ENCODE assay signal across 13 cellular contexts in genomic region chr14:21072781-21073339, GRCh38. TPM values are rescaled to one million over a fixed set of nuclear protein-coding genes. Genes with fewer than 3 reads are reported as not detected.
DNase-seq lines count a peak whose midpoint lies in the region; ATAC-seq, FAIRE-seq and TF ChIP-seq lines count a peak whose summit lies in the region.
"Had no signal": no experiment of that assay in that cellular context is flagged by ENCODE, and none has a peak within 500 bp of the region (broad histone marks: within the 10 kb centered on the region; RNA-seq: fewer than 3 reads in every experiment).

No MANE protein-coding gene starts in this region.

- intact Hi-C loops in body of pancreas (cut with DNase I) = no loop called here
- intact Hi-C loops in mucosa of descending colon (cut with DNase I, micrococcal nuclease) = no loop called here

- H3K4me1 ChIP-seq in body of pancreas = peaks cover 34% of the 10 kb centered on the region
- peaks cover 29% of the 10 kb centered on the region for H3K4me1 ChIP-seq in mucosa of descending colon (ENCODE audit: low read depth)
- peaks cover 42% of the 10 kb centered on the region for H3K4me1 ChIP-seq in suprapubic skin

- FAIRE-seq in RCC 7860 (lab: Jason Lieb, UNC) = no peak

- 61 to 90% methylated on average over 8 to 9 of the region's 9 CpGs for WGBS in body of pancreas, 2 donors
- WGBS in suprapubic skin = 84% methylated on average over 4 of the region's 9 CpGs

- H3K27me3 ChIP-seq in body of pancreas (no peaks in the 10 kb centered on the region), suprapubic skin (no peaks in the 10 kb centered on the region)
- H3K27me3 ChIP-seq: SJCRH30 had no signal

- TF ChIP-seq POLR2A in body of pancreas (IDR thresholded peaks at IDR 0.05) (no peak), suprapubic skin (IDR thresholded peaks at IDR 0.05) (no peak)

- no peak for TF ChIP-seq CTCF in body of pancreas (IDR thresholded peaks at IDR 0.05)
- no peak for TF ChIP-seq CTCF in mucosa of descending colon (IDR thresholded peaks at IDR 0.05)
- TF ChIP-seq CTCF in suprapubic skin (IDR thresholded peaks at IDR 0.05) = no peak

- DNase-seq in NCI-H2029 (lab: John Stamatoyannopoulos, UW) = peak; percentile 29
- DNase-seq in NCI-H2029 treated with DMSO at 0.1 percent for 48 hours (lab: John Stamatoyannopoulos, UW) = no peak
- peak in 2 of 4 donors; percentile 32 to 61 for DNase-seq in body of pancreas
- DNase-seq in mucosa of descending colon = peak; percentile 66 to 83 (median 72)
- no peak for DNase-seq in suprapubic skin (ENCODE audit: low spot score in 2 of 2)
- no peak for DNase-seq in RCC 7860 (ENCODE audit: low spot score)
- DNase-seq: 8988T; activated CD4-positive, alpha-beta T cell treated with anti-CD3 and anti-CD28 coated beads, Interleukin-2, amount 50 U/mL, for 48 hours; NCI-H446 had no signal

- H3K36me3 ChIP-seq in body of pancreas (replicated peaks in 1 of 2; ENCODE audit: insufficient read depth in 1 of 2, low read depth in 2 of 2) (peaks cover 0 to 2% of the 10 kb centered on the region in 2 donors), mucosa of descending colon (ENCODE audit: low read depth) (no peaks in the 10 kb centered on the region), suprapubic skin (peaks cover 24% of the 10 kb centered on the region)

- H3K27ac ChIP-seq in body of pancreas (peak overlapping the region in 3 of 4 donors; percentile 4 to 90 (median 84)), suprapubic skin (peak overlapping the region; percentile 90)

- no peak for ATAC-seq in body of pancreas
- ATAC-seq in mucosa of descending colon = peak; percentile 53
- no peak for ATAC-seq in GM21825 (IDR thresholded peaks at IDR 0.05; ENCODE audit: unreplicated experiment)
- ATAC-seq in GM19035 (IDR thresholded peaks at IDR 0.05; ENCODE audit: unreplicated experiment) = no peak

- TF ChIP-seq EP300 in suprapubic skin (IDR thresholded peaks at IDR 0.05) = no peak

- no peak overlapping the region for H3K4me3 ChIP-seq in body of pancreas
- no peak overlapping the region for H3K4me3 ChIP-seq in mucosa of descending colon
- no peak overlapping the region for H3K4me3 ChIP-seq in suprapubic skin

- H3K9me3 ChIP-seq in body of pancreas (no peaks in the 10 kb centered on the region), mucosa of descending colon (no peaks in the 10 kb centered on the region), suprapubic skin (no peaks in the 10 kb centered on the region)
- H3K9me3 ChIP-seq: SJCRH30 had no signal

RNA-seq across cellular contexts. Expression of gene ARHGEF40, which starts 2.8 kb away (rescaled TPM):
- total RNA-seq in body of pancreas (100 to 1,000 TPM in 1 of 2 donors, 10 to 100 TPM in 1; 58.4 to 142 TPM), mucosa of descending colon (10 to 100 TPM; 44.3 to 69.3 (median 47.8) TPM), suprapubic skin (10 to 100 TPM; 14.4 to 22.8 (median 17.6) TPM)

RNA-seq across cellular contexts. Expression of gene RNASE8, which starts 15.2 kb away (rescaled TPM):
- total RNA-seq in body of pancreas (not detected), mucosa of descending colon (not detected), suprapubic skin (not detected)
- total RNA-seq: liver, SJCRH30 had no signal

RNA-seq across cellular contexts. Expression of gene ZNF219, which starts 25.6 kb away (rescaled TPM):
- total RNA-seq in body of pancreas = 10 to 100 TPM; 28.3 to 39.2 TPM
- 100 to 1,000 TPM in 1 of 3 donors, 10 to 100 TPM in 2; 56.6 to 103 (median 58.2) TPM for total RNA-seq in mucosa of descending colon
- total RNA-seq in suprapubic skin = 10 to 100 TPM; 44.2 to 70.0 (median 56.7) TPM

RNA-seq across cellular contexts. Expression of gene TMEM253, which starts 28.0 kb away (rescaled TPM):
- 1 to 10 TPM in 1 of 2 donors, not detected in 1; 1.3 TPM for total RNA-seq in body of pancreas
- total RNA-seq in mucosa of descending colon = 10 to 100 TPM; 20.2 to 46.0 (median 43.9) TPM
- total RNA-seq in suprapubic skin = 1 to 10 TPM in 1 of 4 donors, under 1 TPM in 2, not detected in 1; 0.53 to 2.0 (median 0.83) TPM
- total RNA-seq: SJCRH30 had no signal

RNA-seq across cellular contexts. Expression of gene RNASE7, which starts 30.7 kb away (rescaled TPM):
- total RNA-seq in body of pancreas (1 to 10 TPM in 1 of 2 donors, not detected in 1; 1.0 TPM), mucosa of descending colon (under 1 TPM in 2 of 3 donors, not detected in 1; 0.19 to 0.32 TPM), suprapubic skin (10 to 100 TPM; 10.3 to 46.9 (median 35.4) TPM)
- total RNA-seq: SJCRH30 had no signal

Comparison
In these comparisons a context has a peak if more than half of its experiments do, and no peak if none do; other contexts are left out.
1. DNase-seq: peak in NCI-H2029 (single experiment) and mucosa of descending colon (3 of 3); none in NCI-H2029 treated with DMSO at 0.1 percent for 48 hours (single experiment), suprapubic skin (0 of 2) and RCC 7860 (single experiment).